8 cellular contexts compared by ENCODE assay signal in the genomic region with DNA sequence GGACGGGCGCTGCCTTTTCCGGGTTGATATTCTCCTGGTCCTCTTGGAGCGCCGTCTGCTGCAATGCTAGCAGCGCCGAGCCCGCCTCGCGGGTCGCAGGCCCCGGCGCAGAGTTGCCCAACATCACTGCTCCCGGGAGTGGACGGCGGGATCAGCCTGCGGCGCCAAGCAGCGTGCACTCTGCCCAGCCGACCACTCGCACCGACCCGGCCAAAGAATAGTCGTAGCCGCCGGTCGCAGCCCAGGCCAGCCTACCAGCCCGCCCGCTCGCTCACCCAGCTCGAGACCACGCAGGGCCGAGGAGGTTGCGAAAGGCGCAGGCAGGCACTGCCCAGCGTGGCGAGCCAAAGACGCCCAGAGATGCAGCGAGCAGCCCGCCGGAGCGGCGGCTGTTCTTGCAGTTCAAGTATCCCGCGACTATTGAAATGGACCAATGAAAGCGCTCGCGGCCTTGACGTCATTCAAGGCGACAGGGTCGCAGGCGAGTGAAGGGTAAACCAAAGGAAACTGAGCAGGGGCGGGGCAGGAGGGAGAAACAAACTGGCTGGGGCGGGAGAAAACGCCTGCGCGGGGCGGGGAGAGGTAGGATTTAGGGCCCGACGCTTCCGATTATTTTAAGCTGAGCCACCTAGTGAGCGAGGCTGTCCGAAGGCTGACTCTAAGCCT. TPM values are rescaled to one million over a fixed set of nuclear protein-coding genes. Genes with fewer than 3 reads are reported as not detected.
DNase-seq lines count a peak whose midpoint lies in the region; TF ChIP-seq lines count a peak whose summit lies in the region.

Gene CCNA2 (minus strand): TSS at position 379 of the 666 bp plus-strand sequence. CDS start 255 bp downstream, at position 124.

- H3K4me3 ChIP-seq in HAP-1: peak within 1 kb of the TSS; percentile 95
- H3K4me3 ChIP-seq in MM.1S (ENCODE audit: low read length): peak within 1 kb of the TSS; percentile 90
- peak within 1 kb of the TSS; percentile 85 for H3K4me3 ChIP-seq in fibroblast of villous mesenchyme (ENCODE audit: low read depth, low read length)
- H3K4me3 ChIP-seq in neural cell (ENCODE audit: low read length): peak within 1 kb of the TSS; percentile 81
- H3K4me3 ChIP-seq in stomach: peak within 1 kb of the TSS; percentile 56 to 95 (median 70)

- H3F3A ChIP-seq in MM.1S (ENCODE audit: insufficient read depth, low read length) (0 out of 2 replicates have a peak, but pooled peaks cover 6% of the 10 kb centered on the region), neural cell (ENCODE audit: insufficient read depth, low read length, poor library complexity, severe bottlenecking) (no peaks in the 10 kb centered on the region)

- peak within 1 kb of the TSS; percentile 77 for H3K27ac ChIP-seq in MM.1S (ENCODE audit: low read length)
- no peak within 1 kb of the TSS for H3K27ac ChIP-seq in neural cell (ENCODE audit: low read length)
- peak within 1 kb of the TSS; percentile 63 to 85 (median 76) for H3K27ac ChIP-seq in stomach

- H3K27me3 ChIP-seq in HAP-1 (ENCODE audit: low read depth): no peaks in the 10 kb centered on the region
- no peaks in the 10 kb centered on the region for H3K27me3 ChIP-seq in MM.1S (replicated peaks; ENCODE audit: insufficient read depth, low read length)
- no peaks in the 10 kb centered on the region for H3K27me3 ChIP-seq in neural cell (ENCODE audit: insufficient read depth, low read depth, low read length)
- H3K27me3 ChIP-seq in stomach: no peaks in the 10 kb centered on the region

- DNase-seq in HAP-1 (ENCODE audit: low spot score in 2 of 2) (peak; percentile 96 to 99), MM.1S (peak; percentile 98), SIG-M5 (lab: John Stamatoyannopoulos, UW) (peak; percentile 84), activated gamma-delta T cell (lab: John Stamatoyannopoulos, UW) (peak; percentile 67), fibroblast of villous mesenchyme (ENCODE audit: low read depth) (peak; percentile 98), stomach (peak; percentile 97)

- peak within 1 kb of the TSS; percentile 95 for H3K9ac ChIP-seq in ES-I3 (ENCODE audit: low read depth, low read length)
- peak within 1 kb of the TSS; percentile 90 for H3K9ac ChIP-seq in MM.1S (ENCODE audit: low read length)
- H3K9ac ChIP-seq in neural cell (ENCODE audit: low read length): peak within 1 kb of the TSS; percentile 59

- intact Hi-C loops in stomach (cut with DNase I; ENCODE audit: low total_unique reads): no loop called here

- TF ChIP-seq RAD21 in neural cell (conservative IDR thresholded peaks at IDR 0.05): no peak

- TF ChIP-seq EP300 in neural cell (conservative IDR thresholded peaks at IDR 0.05; ENCODE audit: poor library complexity, severe bottlenecking): no peak
- no peak for TF ChIP-seq EP300 in stomach (IDR thresholded peaks at IDR 0.05)

- H3K4me1 ChIP-seq in ES-I3 (ENCODE audit: insufficient read depth, low read length): peaks cover 7% of the 10 kb centered on the region
- peaks cover 22% of the 10 kb centered on the region for H3K4me1 ChIP-seq in HAP-1
- H3K4me1 ChIP-seq in MM.1S (ENCODE audit: low read length): peaks cover 9% of the 10 kb centered on the region
- H3K4me1 ChIP-seq in stomach: peaks cover 9 to 33% (median 16%) of the 10 kb centered on the region in 4 donors

- in situ Hi-C loops in HAP-1 (cut with MboI; ENCODE audit: low sequenced_read_pairs): no loop called here

- peaks cover 15% of the 10 kb centered on the region for H3K36me3 ChIP-seq in ES-I3 (ENCODE audit: insufficient read depth, low read length)
- H3K36me3 ChIP-seq in HAP-1 (replicated peaks): peaks cover 48% of the 10 kb centered on the region
- H3K36me3 ChIP-seq in MM.1S (replicated peaks; ENCODE audit: insufficient read depth, low read length): peaks cover 16% of the 10 kb centered on the region; the same call in 1 of the 2 replicates
- peaks cover 4% of the 10 kb centered on the region for H3K36me3 ChIP-seq in neural cell (ENCODE audit: insufficient read depth, low read length)
- peaks cover 0 to 35% (median 19%) of the 10 kb centered on the region in 4 donors for H3K36me3 ChIP-seq in stomach

- WGBS in stomach, 5 donors: 0 to 1% (median 0%) methylated on average over 29 to 63 of the region's 63 CpGs

- peaks cover 48% of the 10 kb centered on the region for H3K79me2 ChIP-seq in MM.1S (ENCODE audit: low read length)
- H3K79me2 ChIP-seq in neural cell (replicated peaks; ENCODE audit: insufficient read depth, low read length): peaks cover 26% of the 10 kb centered on the region

- H4K20me1 ChIP-seq in MM.1S (ENCODE audit: insufficient read depth, low read length) (no peaks in the 10 kb centered on the region), neural cell (ENCODE audit: insufficient read depth) (no peaks in the 10 kb centered on the region)

- TF ChIP-seq CTCF in MM.1S (IDR thresholded peaks at IDR 0.05; ENCODE audit: low read length): peak; percentile 9; the same call in 1 of the 2 replicates
- TF ChIP-seq CTCF in fibroblast of villous mesenchyme (IDR thresholded peaks at IDR 0.05; ENCODE audit: insufficient read depth, low read depth, low read length): no peak
- TF ChIP-seq CTCF in neural cell (IDR thresholded peaks at IDR 0.05; ENCODE audit: poor library complexity, severe bottlenecking): no peak
- no peak for TF ChIP-seq CTCF in stomach (IDR thresholded peaks at IDR 0.05)

- H3K4me2 ChIP-seq in MM.1S (ENCODE audit: low read depth, low read length) (peak within 1 kb of the TSS; percentile 96), neural cell (ENCODE audit: low read length) (peak within 1 kb of the TSS; percentile 80)

- H2AFZ ChIP-seq in MM.1S (ENCODE audit: low read length): peak within 1 kb of the TSS; percentile 97
- peak within 1 kb of the TSS; percentile 71 for H2AFZ ChIP-seq in neural cell (ENCODE audit: low read depth, low read length)

- H3K9me2 ChIP-seq in MM.1S (replicated peaks; ENCODE audit: insufficient read depth, low read length) (no peaks in the 10 kb centered on the region), neural cell (ENCODE audit: insufficient read depth, low read length) (no peaks in the 10 kb centered on the region)

- H3K9me3 ChIP-seq in ES-I3 (ENCODE audit: control insufficient read depth, insufficient read depth, low read length) (no peaks in the 10 kb centered on the region), HAP-1 (no peaks in the 10 kb centered on the region), MM.1S (replicated peaks; ENCODE audit: insufficient read depth, low read length) (no peaks in the 10 kb centered on the region), neural cell (ENCODE audit: low read length) (no peaks in the 10 kb centered on the region), stomach (no peaks in the 10 kb centered on the region)

- TF ChIP-seq POLR2A in stomach (IDR thresholded peaks at IDR 0.05): no peak

TF ChIP-seq in neural cell, 6 proteins besides CTCF, POLR2A, EP300 and RAD21:
- peak; percentile 99 for TF ChIP-seq MXI1 (conservative IDR thresholded peaks at IDR 0.05; ENCODE audit: poor library complexity, severe bottlenecking)
- TF ChIP-seq TAF1 (IDR thresholded peaks at IDR 0.05; ENCODE audit: low read depth): no peak
- TF ChIP-seq EZH2 (IDR thresholded peaks at IDR 0.05; ENCODE audit: borderline replicate concordance, insufficient read depth, low read length, poor library complexity, severe bottlenecking): no peak
- TF ChIP-seq, protein P1, sequence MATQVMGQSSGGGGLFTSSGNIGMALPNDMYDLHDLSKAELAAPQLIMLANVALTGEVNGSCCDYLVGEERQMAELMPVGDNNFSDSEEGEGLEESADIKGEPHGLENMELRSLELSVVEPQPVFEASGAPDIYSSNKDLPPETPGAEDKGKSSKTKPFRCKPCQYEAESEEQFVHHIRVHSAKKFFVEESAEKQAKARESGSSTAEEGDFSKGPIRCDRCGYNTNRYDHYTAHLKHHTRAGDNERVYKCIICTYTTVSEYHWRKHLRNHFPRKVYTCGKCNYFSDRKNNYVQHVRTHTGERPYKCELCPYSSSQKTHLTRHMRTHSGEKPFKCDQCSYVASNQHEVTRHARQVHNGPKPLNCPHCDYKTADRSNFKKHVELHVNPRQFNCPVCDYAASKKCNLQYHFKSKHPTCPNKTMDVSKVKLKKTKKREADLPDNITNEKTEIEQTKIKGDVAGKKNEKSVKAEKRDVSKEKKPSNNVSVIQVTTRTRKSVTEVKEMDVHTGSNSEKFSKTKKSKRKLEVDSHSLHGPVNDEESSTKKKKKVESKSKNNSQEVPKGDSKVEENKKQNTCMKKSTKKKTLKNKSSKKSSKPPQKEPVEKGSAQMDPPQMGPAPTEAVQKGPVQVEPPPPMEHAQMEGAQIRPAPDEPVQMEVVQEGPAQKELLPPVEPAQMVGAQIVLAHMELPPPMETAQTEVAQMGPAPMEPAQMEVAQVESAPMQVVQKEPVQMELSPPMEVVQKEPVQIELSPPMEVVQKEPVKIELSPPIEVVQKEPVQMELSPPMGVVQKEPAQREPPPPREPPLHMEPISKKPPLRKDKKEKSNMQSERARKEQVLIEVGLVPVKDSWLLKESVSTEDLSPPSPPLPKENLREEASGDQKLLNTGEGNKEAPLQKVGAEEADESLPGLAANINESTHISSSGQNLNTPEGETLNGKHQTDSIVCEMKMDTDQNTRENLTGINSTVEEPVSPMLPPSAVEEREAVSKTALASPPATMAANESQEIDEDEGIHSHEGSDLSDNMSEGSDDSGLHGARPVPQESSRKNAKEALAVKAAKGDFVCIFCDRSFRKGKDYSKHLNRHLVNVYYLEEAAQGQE (IDR thresholded peaks at IDR 0.05; ENCODE audit: borderline replicate concordance): no peak
- TF ChIP-seq POLR2AphosphoS5 (IDR thresholded peaks at IDR 0.05): peak; percentile 59
- no peak for TF ChIP-seq SMC3 (conservative IDR thresholded peaks at IDR 0.05; ENCODE audit: poor library complexity)

RNA-seq across cellular contexts. Expression of gene CCNA2, which starts in this region (rescaled TPM):
- total RNA-seq in fibroblast of villous mesenchyme: 27.1 and 54.0 TPM in 2 replicates
- polyA plus RNA-seq in neural cell: 7.5 and 8.6 TPM in 2 replicates
- 2.9 and 5.0 TPM in 2 replicates for polyA minus RNA-seq in neural cell
- total RNA-seq in stomach: 10 to 100 TPM in 2 of 5 donors, 1 to 10 TPM in 2, not detected in 1; 3.6 to 14.2 (median 10.1) TPM
- 1 to 10 TPM; 2.0 to 8.8 (median 4.8) TPM for polyA plus RNA-seq in stomach
